In the genomic region with DNA sequence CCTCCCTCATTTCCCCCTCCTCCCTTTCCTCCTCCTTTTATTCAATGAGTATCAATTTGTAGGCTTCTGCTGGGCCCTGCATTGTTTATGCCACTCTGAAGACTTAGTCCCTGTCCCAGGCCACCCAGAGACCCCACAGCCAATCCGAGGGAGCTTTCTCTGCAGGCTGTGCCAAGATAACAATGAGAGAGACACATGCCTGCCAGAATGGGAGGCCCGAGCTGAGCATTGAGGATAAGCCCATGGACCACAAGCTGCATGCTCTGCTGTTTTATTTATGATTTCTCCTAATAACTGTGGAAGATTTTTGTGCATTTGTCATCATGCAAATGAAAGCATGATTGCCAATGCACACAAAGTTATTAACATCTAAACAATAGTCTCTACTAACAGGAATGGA, we compare ENCODE assay signal across 3 cellular contexts.
TF ChIP-seq lines count a peak whose summit lies in the region.

No MANE protein-coding gene starts in this region.

TF ChIP-seq in A549, 52 proteins besides CTCF, POLR2A, EP300 and RAD21:
- TF ChIP-seq, protein P1, sequence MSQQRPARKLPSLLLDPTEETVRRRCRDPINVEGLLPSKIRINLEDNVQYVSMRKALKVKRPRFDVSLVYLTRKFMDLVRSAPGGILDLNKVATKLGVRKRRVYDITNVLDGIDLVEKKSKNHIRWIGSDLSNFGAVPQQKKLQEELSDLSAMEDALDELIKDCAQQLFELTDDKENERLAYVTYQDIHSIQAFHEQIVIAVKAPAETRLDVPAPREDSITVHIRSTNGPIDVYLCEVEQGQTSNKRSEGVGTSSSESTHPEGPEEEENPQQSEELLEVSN (IDR thresholded peaks at IDR 0.05; ENCODE audit: borderline replicate concordance, low read depth): no peak
- TF ChIP-seq FOSB (CRISPR knock-in tag; IDR thresholded peaks at IDR 0.05): no peak
- no peak for TF ChIP-seq CEBPB (IDR thresholded peaks at IDR 0.05)
- no peak for TF ChIP-seq FOSL2 (IDR thresholded peaks at IDR 0.05)
- TF ChIP-seq FOSL2 (CRISPR knock-in tag; IDR thresholded peaks at IDR 0.05): no peak
- TF ChIP-seq ZC3H11A (IDR thresholded peaks at IDR 0.05): no peak

TF ChIP-seq in IMR-90, 13 proteins besides CTCF, POLR2A, EP300 and RAD21:
- TF ChIP-seq RFX5 (IDR thresholded peaks at IDR 0.05; ENCODE audit: low read depth, low read length): no peak
- no peak for TF ChIP-seq MXI1 (IDR thresholded peaks at IDR 0.05; ENCODE audit: borderline replicate concordance, low read depth, low read length)
- no peak for TF ChIP-seq MAFK (IDR thresholded peaks at IDR 0.05; ENCODE audit: low read depth, low read length)
- TF ChIP-seq, protein P2, sequence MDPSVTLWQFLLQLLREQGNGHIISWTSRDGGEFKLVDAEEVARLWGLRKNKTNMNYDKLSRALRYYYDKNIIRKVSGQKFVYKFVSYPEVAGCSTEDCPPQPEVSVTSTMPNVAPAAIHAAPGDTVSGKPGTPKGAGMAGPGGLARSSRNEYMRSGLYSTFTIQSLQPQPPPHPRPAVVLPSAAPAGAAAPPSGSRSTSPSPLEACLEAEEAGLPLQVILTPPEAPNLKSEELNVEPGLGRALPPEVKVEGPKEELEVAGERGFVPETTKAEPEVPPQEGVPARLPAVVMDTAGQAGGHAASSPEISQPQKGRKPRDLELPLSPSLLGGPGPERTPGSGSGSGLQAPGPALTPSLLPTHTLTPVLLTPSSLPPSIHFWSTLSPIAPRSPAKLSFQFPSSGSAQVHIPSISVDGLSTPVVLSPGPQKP (IDR thresholded peaks at IDR 0.05; ENCODE audit: borderline replicate concordance, low read depth, low read length): no peak
- TF ChIP-seq BHLHE40 (IDR thresholded peaks at IDR 0.05; ENCODE audit: low read depth, low read length): no peak
- no peak for TF ChIP-seq NFE2L2 (IDR thresholded peaks at IDR 0.05; ENCODE audit: low read depth, low read length)
- TF ChIP-seq FOS (IDR thresholded peaks at IDR 0.05; ENCODE audit: low read depth, low read length): no peak
- TF ChIP-seq CEBPB (IDR thresholded peaks at IDR 0.05; ENCODE audit: low read depth, low read length): no peak
- TF ChIP-seq CHD1 (IDR thresholded peaks at IDR 0.05; ENCODE audit: low read depth, low read length): no peak
- no peak for TF ChIP-seq MAZ (IDR thresholded peaks at IDR 0.05; ENCODE audit: borderline replicate concordance, low read depth, low read length)
- TF ChIP-seq, protein P3, sequence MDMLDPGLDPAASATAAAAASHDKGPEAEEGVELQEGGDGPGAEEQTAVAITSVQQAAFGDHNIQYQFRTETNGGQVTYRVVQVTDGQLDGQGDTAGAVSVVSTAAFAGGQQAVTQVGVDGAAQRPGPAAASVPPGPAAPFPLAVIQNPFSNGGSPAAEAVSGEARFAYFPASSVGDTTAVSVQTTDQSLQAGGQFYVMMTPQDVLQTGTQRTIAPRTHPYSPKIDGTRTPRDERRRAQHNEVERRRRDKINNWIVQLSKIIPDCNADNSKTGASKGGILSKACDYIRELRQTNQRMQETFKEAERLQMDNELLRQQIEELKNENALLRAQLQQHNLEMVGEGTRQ (IDR thresholded peaks at IDR 0.05; ENCODE audit: low read depth, low read length): no peak

TF ChIP-seq in H1, 55 proteins besides CTCF, POLR2A, EP300 and RAD21:
- TF ChIP-seq SAP30 (IDR thresholded peaks at IDR 0.05; ENCODE audit: insufficient read depth, insufficient replicate concordance, low read length): no peak
- TF ChIP-seq ZNF274 (IDR thresholded peaks at IDR 0.05; ENCODE audit: borderline replicate concordance, extremely low read depth, low read length): no peak
- no peak for TF ChIP-seq POLR2AphosphoS5 (IDR thresholded peaks at IDR 0.05; ENCODE audit: low read depth, low read length)
- no peak for TF ChIP-seq SP2 (IDR thresholded peaks at IDR 0.05; ENCODE audit: low read length)
- no peak for TF ChIP-seq CBX8 (IDR thresholded peaks at IDR 0.05; ENCODE audit: borderline replicate concordance, low read depth, low read length)
- no peak for TF ChIP-seq KDM4A (IDR thresholded peaks at IDR 0.05; ENCODE audit: low read depth, low read length, severe bottlenecking)
- TF ChIP-seq SP4 (IDR thresholded peaks at IDR 0.05; ENCODE audit: low read length): no peak
- TF ChIP-seq SUZ12 (IDR thresholded peaks at IDR 0.05; ENCODE audit: low read length): no peak
- no peak for TF ChIP-seq BACH1 (IDR thresholded peaks at IDR 0.05; ENCODE audit: low read length)
- no peak for TF ChIP-seq EGR1 (IDR thresholded peaks at IDR 0.05; ENCODE audit: borderline replicate concordance, low read depth, low read length)
- no peak for TF ChIP-seq MAFK (IDR thresholded peaks at IDR 0.05; ENCODE audit: low read depth, low read length)
